In the genomic region with DNA sequence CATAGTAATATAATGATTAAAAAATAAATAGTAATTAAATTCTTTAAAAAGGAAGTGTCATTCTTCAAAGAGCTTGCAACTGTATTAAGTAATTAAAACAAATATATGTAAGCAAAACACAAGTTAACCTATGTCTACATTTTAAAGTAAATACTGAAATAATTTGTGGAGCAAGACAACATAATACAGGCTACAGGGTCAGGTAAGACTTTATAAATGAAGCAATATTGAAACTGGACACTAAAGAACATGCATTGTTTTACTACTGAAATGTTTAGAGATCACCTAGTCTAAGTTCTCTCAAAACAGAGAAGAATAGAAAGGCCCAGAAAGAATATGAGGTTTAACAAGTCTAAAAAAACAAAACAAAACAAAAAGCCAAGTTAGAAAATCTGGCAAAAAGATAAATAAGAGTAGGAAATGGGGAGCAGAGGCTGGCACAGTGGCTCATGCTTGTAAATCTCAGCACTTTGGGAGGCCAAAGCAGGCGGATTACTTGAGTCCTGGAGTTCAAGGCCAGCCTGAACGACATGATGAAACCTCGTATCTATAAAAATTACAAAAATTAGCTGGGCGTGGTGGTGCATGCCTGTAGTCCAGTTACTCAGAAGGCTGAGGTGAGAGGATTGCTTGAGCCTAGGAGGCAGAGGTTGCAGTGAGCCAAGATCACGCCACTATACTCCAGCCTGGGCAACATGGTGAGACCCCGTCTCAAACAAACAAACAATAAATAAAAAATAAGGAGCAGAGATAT, we compare ENCODE assay signal across 19 cellular contexts. TPM values are rescaled to one million over a fixed set of nuclear protein-coding genes. Genes with fewer than 3 reads are reported as not detected.
DNase-seq lines count a peak whose midpoint lies in the region; ATAC-seq, FAIRE-seq and TF ChIP-seq lines count a peak whose summit lies in the region.
"Had no signal": no experiment of that assay in that cellular context is flagged by ENCODE, and none has a peak within 500 bp of the region (broad histone marks: within the 10 kb centered on the region; RNA-seq: fewer than 3 reads in every experiment).

No MANE protein-coding gene starts in this region.

- H3K27me3 ChIP-seq in endothelial cell of umbilical vein (ENCODE audit: control insufficient read depth in 2 of 2, insufficient read depth in 2 of 2, low read length in 2 of 2): no peaks in the 10 kb centered on the region
- H3K27me3 ChIP-seq in neutrophil: no peaks in the 10 kb centered on the region
- no peaks in the 10 kb centered on the region for H3K27me3 ChIP-seq in WERI-Rb-1 (ENCODE audit: insufficient read depth, low read depth, severe bottlenecking)
- H3K27me3 ChIP-seq: heart left ventricle, uterus had no signal

- H3K4me1 ChIP-seq in endothelial cell of umbilical vein (ENCODE audit: control insufficient read depth, extremely low read depth, insufficient read depth, low read length) (peaks cover 22% of the 10 kb centered on the region), neutrophil (ENCODE audit: control insufficient read depth in 1 of 2, insufficient read depth in 1 of 2, low read depth in 1 of 2, low read length in 1 of 2) (peaks cover 17 to 22% of the 10 kb centered on the region in 2 experiments)
- H3K4me1 ChIP-seq: uterus had no signal

- H3K36me3 ChIP-seq in endothelial cell of umbilical vein (ENCODE audit: control insufficient read depth in 2 of 2, extremely low read depth in 1 of 2, insufficient read depth in 2 of 2, low read length in 2 of 2) (no peaks in the 10 kb centered on the region), neutrophil (peaks cover 26% of the 10 kb centered on the region), WERI-Rb-1 (peaks cover 13% of the 10 kb centered on the region)
- H3K36me3 ChIP-seq: uterus had no signal

- CTCF ChIA-PET in T-cell (lab: Charles Lee): interaction anchor here in 1 of 2 donors (0.7 kb wide), 1 partner anchor 734 kb away, joined by 4 read pairs; no protein-coding TSS in a partner anchor
- CTCF ChIA-PET in endothelial cell of umbilical vein (lab: Charles Lee): no interaction called here

- peak overlapping the region; percentile 46 for H3K27ac Mint-ChIP-seq in T-helper 1 cell treated with Interleukin-12 subunit alpha and Interleukin-12 subunit beta and Interleukin-4 antibody, amounts not matched to agents 30 μg/mL and 1 μg/mL, for 36 hours
- peak overlapping the region; percentile 56 to 70 for H3K27ac Mint-ChIP-seq in T-cell
- peak overlapping the region in 1 of 2 donors; percentile 21 for H3K27ac Mint-ChIP-seq in effector memory CD8-positive, alpha-beta T cell

- no peaks in the 10 kb centered on the region for H4K20me1 ChIP-seq in endothelial cell of umbilical vein (replicated peaks; ENCODE audit: control insufficient read depth, extremely low read depth, insufficient read depth, low read length)

- no peak overlapping the region for H3K9ac ChIP-seq in endothelial cell of umbilical vein (replicated peaks; ENCODE audit: extremely low read depth, insufficient read depth, low read length)

- no peak for ATAC-seq in T-cell (replicated peaks in 1 of 4)
- ATAC-seq in effector memory CD8-positive, alpha-beta T cell (replicated peaks): no peak
- ATAC-seq: heart left ventricle, lower lobe of right lung, Right ventricle myocardium inferior had no signal

- dilution Hi-C loops in endothelial cell of umbilical vein (cut with MboI; ENCODE audit: extremely low pct_ligation_motif_present, low sequenced_read_pairs): no loop called here

- H3K4me3 ChIP-seq in endothelial cell of umbilical vein (replicated peaks in 1 of 3; ENCODE audit: insufficient read depth in 1 of 3, low read depth in 1 of 3, low read length in 3 of 3) (no peak overlapping the region), neutrophil (ENCODE audit: low read depth in 1 of 2, low read length in 1 of 2) (no peak overlapping the region), WERI-Rb-1 (ENCODE audit: low read depth, low read length) (no peak overlapping the region)
- H3K4me3 ChIP-seq: heart left ventricle, lower lobe of right lung, uterus had no signal

- no peak for FAIRE-seq in endothelial cell of umbilical vein (lab: Jason Lieb, UNC)
- FAIRE-seq: A204.1, D721Med had no signal

- peaks cover 14% of the 10 kb centered on the region for H3K79me2 ChIP-seq in endothelial cell of umbilical vein (ENCODE audit: control insufficient read depth, insufficient read depth, low read length)

- peaks cover 19% of the 10 kb centered on the region for H3K4me1 Mint-ChIP-seq in T-helper 1 cell treated with Interleukin-12 subunit alpha and Interleukin-12 subunit beta and Interleukin-4 antibody, amounts not matched to agents 30 μg/mL and 1 μg/mL, for 36 hours (ENCODE audit: low read depth)
- peaks cover 33 to 44% (median 43%) of the 10 kb centered on the region in 3 donors for H3K4me1 Mint-ChIP-seq in T-cell
- H3K4me1 Mint-ChIP-seq in effector memory CD8-positive, alpha-beta T cell (ENCODE audit: low read depth in 2 of 2): peaks cover 15 to 30% of the 10 kb centered on the region in 2 donors

- intact Hi-C loops in endothelial cell of umbilical vein (cut with micrococcal nuclease): no loop called here

- peak overlapping the region; percentile 45 for H3K27ac ChIP-seq in endothelial cell of umbilical vein (ENCODE audit: insufficient read depth, low read depth, low read length)
- H3K27ac ChIP-seq in neutrophil: peak overlapping the region; percentile 59
- no peak overlapping the region for H3K27ac ChIP-seq in WERI-Rb-1
- H3K27ac ChIP-seq: heart left ventricle, lower lobe of right lung, uterus had no signal

- no peak overlapping the region for H2AFZ ChIP-seq in endothelial cell of umbilical vein (ENCODE audit: low read depth, low read length)

- no peaks in the 10 kb centered on the region for H3K9me1 ChIP-seq in endothelial cell of umbilical vein (replicated peaks; ENCODE audit: control insufficient read depth, extremely low read depth, insufficient read depth, low read length)

- no peaks in the 10 kb centered on the region for H3K9me3 ChIP-seq in endothelial cell of umbilical vein (replicated peaks; ENCODE audit: control insufficient read depth, insufficient read depth, low read length)
- H3K9me3 ChIP-seq in neutrophil: no peaks in the 10 kb centered on the region
- H3K9me3 ChIP-seq in WERI-Rb-1 (ENCODE audit: severe bottlenecking): no peaks in the 10 kb centered on the region
- H3K9me3 ChIP-seq: lower lobe of right lung, uterus had no signal

- peaks cover 14% of the 10 kb centered on the region for H3K36me3 Mint-ChIP-seq in T-helper 1 cell treated with Interleukin-12 subunit alpha and Interleukin-12 subunit beta and Interleukin-4 antibody, amounts not matched to agents 30 μg/mL and 1 μg/mL, for 36 hours (ENCODE audit: low read depth)
- peaks cover 25% of the 10 kb centered on the region for H3K36me3 Mint-ChIP-seq in T-cell
- peaks cover 6% of the 10 kb centered on the region for H3K36me3 Mint-ChIP-seq in effector memory CD8-positive, alpha-beta T cell (ENCODE audit: insufficient read depth)

- DNase-seq in T-helper 1 cell: no peak
- no peak for DNase-seq in T-cell
- peak; percentile 36 for DNase-seq in endothelial cell of umbilical vein (ENCODE audit: low read depth, low spot score)
- DNase-seq in effector memory CD8-positive, alpha-beta T cell: no peak
- no peak for DNase-seq in WERI-Rb-1
- DNase-seq in NCI-H187 treated with DMSO at 0.1 percent for 48 hours (lab: John Stamatoyannopoulos, UW): no peak
- DNase-seq: activated effector memory CD4-positive, alpha-beta T cell treated with anti-CD3 and anti-CD28 coated beads, Interleukin-2, amount 50 U/mL, for 16 hours; anterior cingulate cortex; heart left ventricle; lower lobe of right lung; naive B cell; NCI-H1436 treated with DMSO at 0.1 percent for 48 hours; NCI-H2171 treated with DMSO at 0.1 percent for 48 hours; uterus had no signal

- no TSS peak for BruUV-seq in endothelial cell of umbilical vein (replicated peaks; lab: Mats Ljungman, UMichigan)

- H3K9me3 Mint-ChIP-seq in T-helper 1 cell treated with Interleukin-12 subunit alpha and Interleukin-12 subunit beta and Interleukin-4 antibody, amounts not matched to agents 30 μg/mL and 1 μg/mL, for 36 hours: peaks cover 5% of the 10 kb centered on the region
- H3K9me3 Mint-ChIP-seq in T-cell: peaks cover 0 to 5% (median 0%) of the 10 kb centered on the region in 3 donors
- no peaks in the 10 kb centered on the region for H3K9me3 Mint-ChIP-seq in effector memory CD8-positive, alpha-beta T cell

- POLR2A ChIA-PET in T-cell (lab: Charles Lee): no interaction called here
- POLR2A ChIA-PET in endothelial cell of umbilical vein (lab: Charles Lee): no interaction called here

- H3K4me3 Mint-ChIP-seq in T-helper 1 cell treated with Interleukin-12 subunit alpha and Interleukin-12 subunit beta and Interleukin-4 antibody, amounts not matched to agents 30 μg/mL and 1 μg/mL, for 36 hours: no peak overlapping the region
- peak overlapping the region in 1 of 3 donors; percentile 4 for H3K4me3 Mint-ChIP-seq in T-cell
- peak overlapping the region in 1 of 2 donors; percentile 6 for H3K4me3 Mint-ChIP-seq in effector memory CD8-positive, alpha-beta T cell
- H3K4me3 Mint-ChIP-seq: naive B cell had no signal

- no peak for TF ChIP-seq CTCF in endothelial cell of umbilical vein (IDR thresholded peaks at IDR 0.05; ENCODE audit: extremely low read depth in 1 of 2, insufficient read depth in 1 of 2, low read depth in 1 of 2, low read length in 2 of 2)
- no peak for TF ChIP-seq CTCF in neutrophil (IDR thresholded peaks at IDR 0.05)
- TF ChIP-seq CTCF in WERI-Rb-1 (IDR thresholded peaks at IDR 0.05; ENCODE audit: low read depth, low read length): no peak

- TF ChIP-seq POLR2A in endothelial cell of umbilical vein (IDR thresholded peaks at IDR 0.05; ENCODE audit: low read depth, low read length): no peak

- no peaks in the 10 kb centered on the region for H3K27me3 Mint-ChIP-seq in T-helper 1 cell treated with Interleukin-12 subunit alpha and Interleukin-12 subunit beta and Interleukin-4 antibody, amounts not matched to agents 30 μg/mL and 1 μg/mL, for 36 hours (ENCODE audit: low read depth)
- no peaks in the 10 kb centered on the region for H3K27me3 Mint-ChIP-seq in T-cell
- no peaks in the 10 kb centered on the region for H3K27me3 Mint-ChIP-seq in effector memory CD8-positive, alpha-beta T cell
- H3K27me3 Mint-ChIP-seq: naive B cell had no signal

- peak overlapping the region; percentile 19 for H3K4me2 ChIP-seq in endothelial cell of umbilical vein (ENCODE audit: insufficient read depth, low read length)

TF ChIP-seq in endothelial cell of umbilical vein, 7 proteins besides CTCF, POLR2A, EP300 and RAD21 (continues in another document):
- TF ChIP-seq JUN (IDR thresholded peaks at IDR 0.05; ENCODE audit: borderline replicate concordance, insufficient read depth, insufficient read length, low read depth): no peak

RNA-seq across cellular contexts. Expression of a gene that starts 34.4 kb away (rescaled TPM):
- total RNA-seq in T-cell (10 to 100 TPM; 12.3 to 15.1 (median 12.8) TPM), endothelial cell of umbilical vein (17.6 and 17.7 TPM in 2 replicates)
- polyA plus RNA-seq in endothelial cell of umbilical vein: 4.3 and 6.3 TPM in 2 replicates
- polyA plus RNA-seq in endothelial cell of umbilical vein (2011; cell fraction: cytosol; rRNA removed): 7.6 and 8.4 TPM in 2 replicates
- 18.5 and 25.0 TPM in 2 replicates for polyA plus RNA-seq in endothelial cell of umbilical vein (2011; cell fraction: nucleus; rRNA removed)
- 15.3 and 19.5 TPM in 2 replicates for polyA plus RNA-seq in endothelial cell of umbilical vein (2012)
- polyA minus RNA-seq in endothelial cell of umbilical vein: 11.4 and 12.0 TPM in 2 replicates
- 7.1 TPM for polyA minus RNA-seq in endothelial cell of umbilical vein (2011; cell fraction: cytosol; rRNA and poly(A)+ RNA removed)
- 20.0 and 28.6 TPM in 2 replicates for polyA minus RNA-seq in endothelial cell of umbilical vein (2011; cell fraction: nucleus; rRNA and poly(A)+ RNA removed)
